20 cellular contexts compared by ENCODE assay signal in the genomic region with DNA sequence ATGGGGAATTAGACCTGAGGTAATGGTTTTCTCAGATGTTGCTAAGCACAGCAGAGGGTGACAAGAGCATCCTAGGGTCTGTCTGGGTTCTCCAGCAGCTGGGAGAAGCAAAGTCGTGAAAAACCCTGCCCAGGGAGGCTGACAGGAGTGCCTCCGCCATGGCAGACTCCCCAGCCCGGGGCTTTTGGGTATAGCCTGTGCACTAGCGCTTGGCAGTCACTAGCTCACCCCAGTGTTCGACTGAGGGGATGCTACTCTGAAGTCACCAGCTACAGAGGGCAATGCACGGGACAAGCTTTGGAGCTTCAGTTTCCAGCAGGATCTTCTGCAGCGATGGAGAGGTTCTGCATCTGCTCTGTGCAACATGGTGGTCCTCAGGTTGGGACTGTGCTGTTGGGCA.
A peak's percentile ranks its signal among the peaks of the same experiment; 100 is the strongest.
DNase-seq lines count a peak whose midpoint lies in the region; ATAC-seq and TF ChIP-seq lines count a peak whose summit lies in the region.
"Had no signal": no experiment of that assay in that cellular context is flagged by ENCODE, and none has a peak within 500 bp of the region (broad histone marks: within the 10 kb centered on the region; RNA-seq: fewer than 3 reads in every experiment).

No MANE protein-coding gene starts in this region.

- H3K79me2 ChIP-seq in HCT116 (ENCODE audit: insufficient read depth, low read length) (no peaks in the 10 kb centered on the region), mesendoderm (ENCODE audit: control insufficient read depth, insufficient read depth, low read length) (no peaks in the 10 kb centered on the region)

- TF ChIP-seq POLR2A in HCT116 (IDR thresholded peaks at IDR 0.05; ENCODE audit: borderline replicate concordance, extremely low read depth, insufficient read depth, insufficient read length) = no peak

- H2AFZ ChIP-seq in HCT116 (ENCODE audit: low read depth, low read length, poor library complexity, severe bottlenecking) = no peak overlapping the region

- H3K4me2 ChIP-seq in HCT116 (ENCODE audit: low read length) (no peak overlapping the region), mesendoderm (ENCODE audit: low read length) (no peak overlapping the region)

- H3K9me2 ChIP-seq in HCT116 (ENCODE audit: insufficient read depth) = no peaks in the 10 kb centered on the region

- H3K27ac ChIP-seq in HCT116 (ENCODE audit: low read depth, low read length) = no peak overlapping the region
- peak overlapping the region; percentile 57 for H3K27ac ChIP-seq in VCaP
- no peak overlapping the region for H3K27ac ChIP-seq in mesendoderm (ENCODE audit: low read depth, low read length)
- H3K27ac ChIP-seq: tibial artery had no signal

- no peak overlapping the region for H2BK5ac ChIP-seq in mesendoderm (ENCODE audit: low read length)

- H3K36me3 ChIP-seq in HCT116 (ENCODE audit: control insufficient read depth in 1 of 2, insufficient read depth in 2 of 2, low read length in 2 of 2) (no peaks in the 10 kb centered on the region), mesendoderm (ENCODE audit: control insufficient read depth, insufficient read depth, low read length) (no peaks in the 10 kb centered on the region)
- H3K36me3 ChIP-seq: ovary, tibial artery had no signal

- no peak overlapping the region for H3K4ac ChIP-seq in mesendoderm (ENCODE audit: low read depth, low read length)

- H3K4me3 Mint-ChIP-seq in activated CD8-positive, alpha-beta memory T cell treated with anti-CD3 and anti-CD28 coated beads, Interleukin-2, amount 10 ng/mL, durations not matched to agents 7 days and 5 days = no peak overlapping the region
- H3K4me3 Mint-ChIP-seq: activated T-cell treated with anti-CD3 and anti-CD28 coated beads, Interleukin-2, amount 50 U/mL, for 72 hours; stimulated activated naive B cell treated with anti-CD40 and anti-IgM and Interleukin-4, amounts not matched to agents 10 μg/mL and 1 μg/mL and 100 μg/mL, for 72 hours had no signal

- DNase-seq in activated CD8-positive, alpha-beta memory T cell treated with anti-CD3 and anti-CD28 coated beads, Interleukin-2, amount 10 ng/mL, durations not matched to agents 7 days and 5 days = no peak
- DNase-seq in activated CD8-positive, alpha-beta memory T cell treated with anti-CD3 and anti-CD28 coated beads, Interleukin-2, amount 50 U/mL, for 4 hours = no peak
- DNase-seq in HCT116 (ENCODE audit: low read depth, low spot score) (no peak), mesendoderm (peak; percentile 11), GDM1 (lab: John Stamatoyannopoulos, UW) (no peak), SHP77 treated with DMSO at 0.1 percent for 48 hours (lab: John Stamatoyannopoulos, UW) (no peak)
- DNase-seq: activated T-cell treated with anti-CD3 and anti-CD28 coated beads, Interleukin-2, amount 50 U/mL, for 72 hours; CD4-positive, alpha-beta memory T cell; cerebellar nuclear complex; DMS53; Kasumi-1; NCI-H1417 treated with DMSO at 0.1 percent for 48 hours; NCI-H345; ovary; stimulated activated naive B cell treated with anti-CD40 and anti-IgM and Interleukin-4, amounts not matched to agents 10 μg/mL and 1 μg/mL and 100 μg/mL, for 72 hours; SW 1271 had no signal

- H2BK15ac ChIP-seq in mesendoderm (replicated peaks; ENCODE audit: low read depth) = no peak overlapping the region

- peaks cover 14% of the 10 kb centered on the region; the same call in 1 of the 2 replicates for H3K27me3 ChIP-seq in HCT116 (ENCODE audit: insufficient read depth, low read length)
- no peaks in the 10 kb centered on the region for H3K27me3 ChIP-seq in mesendoderm (ENCODE audit: insufficient read depth, low read length, poor library complexity)
- H3K27me3 ChIP-seq: ovary had no signal

- no peak for TF ChIP-seq RAD21 in HCT116 (IDR thresholded peaks at IDR 0.05; ENCODE audit: low read depth)

- WGBS in mesendoderm (ENCODE audit: extremely low coverage, insufficient coverage, low lambda C conversion rate) = no CpG with 5 or more reads among the region's 7 CpGs

- no TSS peak for BruUV-seq in HCT116 (replicated peaks; lab: Mats Ljungman, UMichigan)

- POLR2A ChIA-PET in HCT116 (lab: Charles Lee) = no interaction called here

- no peaks in the 10 kb centered on the region for H3K9me3 Mint-ChIP-seq in activated CD8-positive, alpha-beta memory T cell treated with anti-CD3 and anti-CD28 coated beads, Interleukin-2, amount 10 ng/mL, durations not matched to agents 7 days and 5 days (ENCODE audit: low read depth)
- H3K9me3 Mint-ChIP-seq: activated naive CD4-positive, alpha-beta T cell treated with anti-CD3 and anti-CD28 coated beads, Interleukin-2, amount 50 U/mL, for 72 hours; activated T-cell treated with anti-CD3 and anti-CD28 coated beads, Interleukin-2, amount 50 U/mL, for 72 hours; CD4-positive, alpha-beta memory T cell; stimulated activated naive B cell treated with anti-CD40 and anti-IgM and Interleukin-4, amounts not matched to agents 10 μg/mL and 1 μg/mL and 100 μg/mL, for 72 hours had no signal

- H3K9ac ChIP-seq in HCT116 (ENCODE audit: low read length) (no peak overlapping the region), mesendoderm (ENCODE audit: low read length) (no peak overlapping the region)

- H3K36me3 Mint-ChIP-seq in activated CD8-positive, alpha-beta memory T cell treated with anti-CD3 and anti-CD28 coated beads, Interleukin-2, amount 10 ng/mL, durations not matched to agents 7 days and 5 days = no peaks in the 10 kb centered on the region
- H3K36me3 Mint-ChIP-seq: CD4-positive, alpha-beta memory T cell; stimulated activated naive B cell treated with anti-CD40 and anti-IgM and Interleukin-4, amounts not matched to agents 10 μg/mL and 1 μg/mL and 100 μg/mL, for 72 hours had no signal

- no peaks in the 10 kb centered on the region for H3K4me1 ChIP-seq in HCT116 (ENCODE audit: control insufficient read depth in 1 of 2, insufficient read depth in 2 of 2, low read length in 2 of 2)
- H3K4me1 ChIP-seq in mesendoderm (ENCODE audit: control insufficient read depth, low read depth, low read length) = peaks cover 3% of the 10 kb centered on the region

- no peak overlapping the region for H4K5ac ChIP-seq in mesendoderm (ENCODE audit: low read length)

- no peak overlapping the region for H2AK5ac ChIP-seq in mesendoderm (ENCODE audit: low read length)

- H3K79me1 ChIP-seq in mesendoderm (ENCODE audit: low read length) = no peaks in the 10 kb centered on the region

- no peak overlapping the region for H3K56ac ChIP-seq in mesendoderm (ENCODE audit: low read length)

- no peak overlapping the region for H2BK120ac ChIP-seq in mesendoderm (ENCODE audit: low read depth, low read length)

- no peak overlapping the region for H4K8ac ChIP-seq in mesendoderm (ENCODE audit: low read depth, low read length)

- intact Hi-C loops in HCT116 (cut with micrococcal nuclease) = no loop called here

- H3K9me3 ChIP-seq in HCT116 (ENCODE audit: control insufficient read depth in 1 of 2, insufficient read depth in 1 of 2, low read depth in 1 of 2, low read length in 2 of 2) = no peaks in the 10 kb centered on the region
- H3K9me3 ChIP-seq: ovary, tibial artery had no signal

- peaks cover 74% of the 10 kb centered on the region for H3K27me3 Mint-ChIP-seq in activated CD8-positive, alpha-beta memory T cell treated with anti-CD3 and anti-CD28 coated beads, Interleukin-2, amount 10 ng/mL, durations not matched to agents 7 days and 5 days

- RAD21 ChIA-PET in HCT116 (lab: Charles Lee; ENCODE audit: low non-redundant PET in 1 of 2, low total read pairs in 2 of 2, uncharacterized antibody in 2 of 2, unreplicated experiment in 2 of 2) = no interaction called here

- CTCF ChIA-PET in activated CD8-positive, alpha-beta memory T cell treated with anti-CD3 and anti-CD28 coated beads, Interleukin-2, amount 10 ng/mL, durations not matched to agents 7 days and 5 days (lab: Charles Lee) = interaction anchor here (0.9 to 1.9 kb wide), 2 partner anchors 117 to 156 kb away, joined by 3 to 4 read pairs; no protein-coding TSS in a partner anchor
- CTCF ChIA-PET in HCT116 (lab: Charles Lee) = interaction anchor here (1.6 kb wide), 1 partner anchor 208 kb away, joined by 4 read pairs; no protein-coding TSS in a partner anchor

- H3K4me3 ChIP-seq in HCT116 (replicated peaks in 1 of 2; ENCODE audit: low read depth in 1 of 2, low read length in 2 of 2) (no peak overlapping the region), mesendoderm (ENCODE audit: low read length) (no peak overlapping the region)
- H3K4me3 ChIP-seq: tibial artery had no signal

- ATAC-seq in activated CD8-positive, alpha-beta memory T cell treated with anti-CD3 and anti-CD28 coated beads, Interleukin-2, amount 10 ng/mL, durations not matched to agents 7 days and 5 days = peak; percentile 57
- ATAC-seq in HCT116 (peak; percentile 53), HG02840 (IDR thresholded peaks at IDR 0.05; ENCODE audit: low FRiP score, unreplicated experiment) (no peak)
- ATAC-seq: activated T-cell treated with anti-CD3 and anti-CD28 coated beads, Interleukin-2, amount 50 U/mL, for 72 hours; stimulated activated naive B cell treated with anti-CD40 and anti-IgM and Interleukin-4, amounts not matched to agents 10 μg/mL and 1 μg/mL and 100 μg/mL, for 72 hours had no signal

- no peak overlapping the region for H3K23ac ChIP-seq in mesendoderm (ENCODE audit: low read length)

- no peaks in the 10 kb centered on the region for H4K20me1 ChIP-seq in HCT116 (ENCODE audit: insufficient read depth)

- no peak for TF ChIP-seq CTCF in HCT116 (IDR thresholded peaks at IDR 0.05 in 2 of 3, conservative IDR thresholded peaks at IDR 0.05 in 1 of 3; ENCODE audit: borderline replicate concordance in 1 of 3, insufficient read depth in 1 of 3, low read depth in 2 of 3, low read length in 2 of 3)
- no peak for TF ChIP-seq CTCF in VCaP (conservative IDR thresholded peaks at IDR 0.05)

- no peak overlapping the region for H3K27ac Mint-ChIP-seq in activated CD8-positive, alpha-beta memory T cell treated with anti-CD3 and anti-CD28 coated beads, Interleukin-2, amount 10 ng/mL, durations not matched to agents 7 days and 5 days
- H3K27ac Mint-ChIP-seq: activated naive CD4-positive, alpha-beta T cell treated with anti-CD3 and anti-CD28 coated beads, Interleukin-2, amount 50 U/mL, for 72 hours; activated T-cell treated with anti-CD3 and anti-CD28 coated beads, Interleukin-2, amount 50 U/mL, for 72 hours; CD4-positive, alpha-beta memory T cell; stimulated activated naive B cell treated with anti-CD40 and anti-IgM and Interleukin-4, amounts not matched to agents 10 μg/mL and 1 μg/mL and 100 μg/mL, for 72 hours had no signal

- H3K18ac ChIP-seq in mesendoderm (ENCODE audit: low read length) = no peak overlapping the region

- peaks cover 10% of the 10 kb centered on the region for H3K4me1 Mint-ChIP-seq in activated CD8-positive, alpha-beta memory T cell treated with anti-CD3 and anti-CD28 coated beads, Interleukin-2, amount 10 ng/mL, durations not matched to agents 7 days and 5 days
